ENCODE assay signal across 22 cellular contexts in genomic region chr22:50076646-50077624, GRCh38. TPM values are rescaled to one million over a fixed set of nuclear protein-coding genes. Genes with fewer than 3 reads are reported as not detected.
DNase-seq lines count a peak whose midpoint lies in the region; TF ChIP-seq lines count a peak whose summit lies in the region.
"Had no signal": no experiment of that assay in that cellular context is flagged by ENCODE, and none has a peak within 500 bp of the region (broad histone marks: within the 10 kb centered on the region; RNA-seq: fewer than 3 reads in every experiment).

No MANE protein-coding gene starts in this region.

- peaks cover 5% of the 10 kb centered on the region for H3K4me1 ChIP-seq in endodermal cell (ENCODE audit: control insufficient read depth, insufficient read depth, low read length)
- H3K4me1 ChIP-seq: SJCRH30 had no signal

- H3K4me3 ChIP-seq in H7 (ENCODE audit: insufficient read depth, low read depth, low read length) (no peak overlapping the region), endodermal cell (ENCODE audit: low read length) (no peak overlapping the region)
- H3K4me3 ChIP-seq: GM12878, SJCRH30 had no signal

- no peaks in the 10 kb centered on the region for H3K27me3 Mint-ChIP-seq in endodermal cell (ENCODE audit: insufficient read depth)

- DNase-seq in NCI-H82 (lab: John Stamatoyannopoulos, UW), result peak; percentile 15
- DNase-seq in NCI-H82 treated with DMSO at 0.1 percent for 48 hours (lab: John Stamatoyannopoulos, UW; ENCODE audit: unreplicated experiment), result no peak
- DNase-seq in H7, result peak; percentile 52
- peak; percentile 38 for DNase-seq in endodermal cell
- DNase-seq in posterior vena cava (ENCODE audit: low spot score), result peak; percentile 72
- no peak for DNase-seq in NCI-H128 (lab: John Stamatoyannopoulos, UW; ENCODE audit: unreplicated experiment)
- no peak for DNase-seq in hepatic stellate cell (ENCODE audit: low spot score)
- DNase-seq in activated T-cell treated with anti-CD3 and anti-CD28 coated beads for 4 hours, result no peak
- DNase-seq: DND-41, GDM1, MM.1S, NCI-H1105, NCI-H187, NCI-H345, NCI-H526, OCI-M1, RPMI8226, SJCRH30 had no signal

- no peak overlapping the region for H3K9ac ChIP-seq in endodermal cell (ENCODE audit: extremely low read depth, low read length, poor library complexity, severe bottlenecking)

- no peaks in the 10 kb centered on the region for H3K4me1 Mint-ChIP-seq in endodermal cell

- 92 to 93% methylated on average over 44 to 52 of the region's 52 CpGs for WGBS in endodermal cell (ENCODE audit: insufficient coverage in 1 of 2, insufficient read length in 1 of 2), 2 experiments

- H3K4me3 Mint-ChIP-seq in endodermal cell, result no peak overlapping the region

- no peaks in the 10 kb centered on the region for H3K9me3 ChIP-seq in endodermal cell (ENCODE audit: control insufficient read depth, low read length)
- H3K9me3 ChIP-seq: SJCRH30 had no signal

- H3K9me3 Mint-ChIP-seq in endodermal cell, result peaks cover 4% of the 10 kb centered on the region

- H3K27ac Mint-ChIP-seq in endodermal cell, result no peak overlapping the region

- H3K27me3 ChIP-seq in H7 (ENCODE audit: control insufficient read depth, insufficient read depth, low read length), result no peaks in the 10 kb centered on the region
- H3K27me3 ChIP-seq in endodermal cell (ENCODE audit: control insufficient read depth, insufficient read depth, low read length, poor library complexity, severe bottlenecking), result no peaks in the 10 kb centered on the region

- H3K36me3 ChIP-seq in H7 (replicated peaks; ENCODE audit: control insufficient read depth, insufficient read depth, low read length) (no peaks in the 10 kb centered on the region), endodermal cell (ENCODE audit: control insufficient read depth, insufficient read depth, low read length) (no peaks in the 10 kb centered on the region)
- H3K36me3 ChIP-seq: SJCRH30 had no signal

- TF ChIP-seq CTCF in endodermal cell (conservative IDR thresholded peaks at IDR 0.05), result no peak

- intact Hi-C loops in posterior vena cava (cut with DNase I), result no loop called here

- H3K36me3 Mint-ChIP-seq in endodermal cell (ENCODE audit: low read depth), result no peaks in the 10 kb centered on the region

- no peak overlapping the region for H3K27ac ChIP-seq in endodermal cell (ENCODE audit: low read depth, low read length)
- H3K27ac ChIP-seq: 22Rv1, SJCRH30 had no signal

RNA-seq across cellular contexts. Expression of gene MLC1, which starts 8.3 kb away (rescaled TPM):
- total RNA-seq in H7 (2014; rRNA removed; shearing (Covaris generic)), result 0.14 TPM in 1 of 2 replicates, not detected in the other
- total RNA-seq in endodermal cell (under 1 TPM in 1 of 2 donors, not detected in 1; 0.18 TPM), posterior vena cava (under 1 TPM; 0.19 to 0.28 TPM)
- polyA plus RNA-seq in endodermal cell (2013, experiment 1 of 2), result 1.8 TPM
- polyA plus RNA-seq in endodermal cell (2013, experiment 2 of 2), result 2.2 TPM
- total RNA-seq: GM12878, H1 had no signal

RNA-seq across cellular contexts. Expression of gene MOV10L1, which starts 12.9 kb away (rescaled TPM):
- not detected in 2 replicates for total RNA-seq in H7 (2014; rRNA removed; shearing (Covaris generic))
- under 1 TPM in 1 of 2 donors, not detected in 1; 0.31 TPM for total RNA-seq in endodermal cell
- 0.14 TPM for polyA plus RNA-seq in endodermal cell (2013, experiment 1 of 2)
- not detected for polyA plus RNA-seq in endodermal cell (2013, experiment 2 of 2)
- total RNA-seq in posterior vena cava, result under 1 TPM; 0.43 to 0.56 TPM
- total RNA-seq: GM12878, H1, SJCRH30 had no signal

RNA-seq across cellular contexts. Expression of gene TTLL8, which starts 18.8 kb away (rescaled TPM):
- not detected in 2 replicates for total RNA-seq in H7 (2014; rRNA removed; shearing (Covaris generic))
- under 1 TPM in 1 of 2 donors, not detected in 1; 0.20 TPM for total RNA-seq in endodermal cell
- 0.11 TPM for polyA plus RNA-seq in endodermal cell (2013, experiment 1 of 2)
- polyA plus RNA-seq in endodermal cell (2013, experiment 2 of 2), result not detected
- total RNA-seq in posterior vena cava, result not detected
- total RNA-seq: GM12878, H1, SJCRH30 had no signal
- polyA plus RNA-seq: BJ, GM12878, H1 had no signal

Comparison
In these comparisons a context has a peak if more than half of its experiments do, and no peak if none do; other contexts are left out.
1. DNase-seq: peak in NCI-H82 (single experiment), H7 (single experiment), endodermal cell (single experiment) and posterior vena cava (single experiment); none in NCI-H82 treated with DMSO at 0.1 percent for 48 hours (single experiment), NCI-H128 (single experiment), hepatic stellate cell (single experiment) and activated T-cell treated with anti-CD3 and anti-CD28 coated beads for 4 hours (single experiment).